Comparison of ENCODE assay signal across 33 cellular contexts in the genomic region with DNA sequence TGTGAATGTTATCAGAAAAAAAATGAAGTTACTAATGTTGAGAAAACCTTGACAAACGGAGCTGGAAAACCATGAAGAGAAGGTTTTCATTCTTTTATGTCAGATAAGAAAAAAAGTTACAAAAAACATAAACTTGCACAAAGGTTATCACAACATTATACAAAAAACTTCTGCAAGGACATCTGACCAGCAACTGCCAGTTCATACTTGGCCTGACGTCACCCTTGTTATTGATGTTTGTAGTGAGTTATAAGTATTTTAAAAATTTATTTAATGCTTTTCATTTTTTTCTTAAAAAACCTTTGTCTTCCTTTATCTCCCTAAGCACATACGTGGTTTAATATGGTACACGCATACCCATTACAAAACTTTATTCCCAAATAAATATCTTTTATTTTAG. TPM values are rescaled to one million over a fixed set of nuclear protein-coding genes. Genes with fewer than 3 reads are reported as not detected.
"Had no signal": no experiment of that assay in that cellular context is flagged by ENCODE, and none has a peak within 500 bp of the region (broad histone marks: within the 10 kb centered on the region; RNA-seq: fewer than 3 reads in every experiment).

No MANE protein-coding gene starts in this region.

- H3K36me3 ChIP-seq: left lung, lower lobe of right lung, sigmoid colon, spleen, tibial nerve, uterus had no signal

- H3K9me3 ChIP-seq: left lung, lower lobe of right lung, suprapubic skin, uterus had no signal

- H3K27me3 Mint-ChIP-seq: progenitor cell of endocrine pancreas, type B pancreatic cell had no signal

- H3K27ac Mint-ChIP-seq: immature natural killer cell; naive thymus-derived CD8-positive, alpha-beta T cell; nephron; progenitor cell of endocrine pancreas; stimulated activated effector memory CD8-positive, alpha-beta T cell treated with anti-CD3 and anti-CD28 coated beads, Interleukin-12 subunit alpha, Interleukin-12 subunit beta, amount 100 ng/mL, for 72 hours; stimulated activated naive CD8-positive, alpha-beta T cell treated with anti-CD3 and anti-CD28 coated beads, Interleukin-15, Interleukin-2, amounts not matched to agents 100 ng/mL and 50 ng/mL, for 24 hours; type B pancreatic cell had no signal

- H3K4me1 Mint-ChIP-seq: immature natural killer cell; naive thymus-derived CD8-positive, alpha-beta T cell; nephron had no signal

- H3K27me3 ChIP-seq: left lung, sigmoid colon, spleen, suprapubic skin, tibial nerve, uterus had no signal

- ATAC-seq: left lung; lower lobe of right lung; naive thymus-derived CD8-positive, alpha-beta T cell; right cardiac atrium had no signal

- H3K4me3 ChIP-seq: left lung, lower lobe of right lung, sigmoid colon, spleen, suprapubic skin, tibial nerve, uterus had no signal

- H3K36me3 Mint-ChIP-seq: stimulated activated effector memory CD8-positive, alpha-beta T cell treated with anti-CD3 and anti-CD28 coated beads, Interleukin-12 subunit alpha, Interleukin-12 subunit beta, amount 100 ng/mL, for 72 hours; type B pancreatic cell had no signal

- H3K9me3 Mint-ChIP-seq: stimulated activated effector memory CD8-positive, alpha-beta T cell treated with anti-CD3 and anti-CD28 coated beads, Interleukin-12 subunit alpha, Interleukin-12 subunit beta, amount 100 ng/mL, for 72 hours had no signal

- H3K27ac ChIP-seq: left lung, lower lobe of right lung, sigmoid colon, spleen, suprapubic skin, tibial nerve, uterus had no signal

- H3K4me1 ChIP-seq: left lung, lower lobe of right lung, sigmoid colon, spleen, suprapubic skin, tibial nerve, uterus had no signal

- DNase-seq: hippocampal formation; immature natural killer cell; kidney; left colon; left lung; lower lobe of right lung; mammary epithelial cell; mesenchymal stem cell; naive thymus-derived CD8-positive, alpha-beta T cell; nucleus accumbens; retina; right cardiac atrium; sigmoid colon; small intestine; spleen; stimulated activated CD4-positive, alpha-beta T cell treated with anti-CD3 and anti-CD28 coated beads, Interleukin-4, amount 100 ng/mL, for 24 hours; stimulated activated naive CD4-positive, alpha-beta T cell; uterus had no signal

- H3K4me3 Mint-ChIP-seq: immature natural killer cell; naive thymus-derived CD8-positive, alpha-beta T cell; nephron; neural crest cell; stimulated activated effector memory CD8-positive, alpha-beta T cell treated with anti-CD3 and anti-CD28 coated beads, Interleukin-12 subunit alpha, Interleukin-12 subunit beta, amount 100 ng/mL, for 72 hours; stimulated activated naive CD8-positive, alpha-beta T cell treated with anti-CD3 and anti-CD28 coated beads, Interleukin-15, Interleukin-2, amounts not matched to agents 100 ng/mL and 50 ng/mL, for 24 hours; type B pancreatic cell had no signal

RNA-seq across cellular contexts. Expression of a gene that starts 16.3 kb away (rescaled TPM):
- total RNA-seq: kidney; left colon; liver; mammary epithelial cell; mucosa of gallbladder; naive thymus-derived CD8-positive, alpha-beta T cell; neural crest cell; osteocyte; progenitor cell of endocrine pancreas; pulmonary artery endothelial cell; right cardiac atrium; sigmoid colon; spleen; subcutaneous adipose tissue; tibial nerve; ureter had no signal
- polyA plus RNA-seq: immature natural killer cell; liver; mammary epithelial cell; naive thymus-derived CD8-positive, alpha-beta T cell; right cardiac atrium; sigmoid colon; small intestine; spleen; thymus had no signal

RNA-seq across cellular contexts. Expression of a gene that starts 52.6 kb away (rescaled TPM):
- total RNA-seq: kidney; left colon; left lung; liver; lower lobe of right lung; mucosa of gallbladder; naive thymus-derived CD8-positive, alpha-beta T cell; neural crest cell; osteocyte; progenitor cell of endocrine pancreas; pulmonary artery endothelial cell; right cardiac atrium; sigmoid colon; spleen; subcutaneous adipose tissue; suprapubic skin; tibial nerve; ureter; uterus had no signal
- polyA plus RNA-seq: immature natural killer cell; liver; mammary epithelial cell; naive thymus-derived CD8-positive, alpha-beta T cell; right cardiac atrium; sigmoid colon; small intestine; spleen; thymus had no signal
